12 cellular contexts compared by ENCODE assay signal in genomic region chr3:45640091-45640507, GRCh38. TPM values are rescaled to one million over a fixed set of nuclear protein-coding genes. Genes with fewer than 3 reads are reported as not detected.
DNase-seq lines count a peak whose midpoint lies in the region; ATAC-seq and TF ChIP-seq lines count a peak whose summit lies in the region.
"Had no signal": no experiment of that assay in that cellular context is flagged by ENCODE, and none has a peak within 500 bp of the region (broad histone marks: within the 10 kb centered on the region; RNA-seq: fewer than 3 reads in every experiment).

No MANE protein-coding gene starts in this region.

- 88 to 94% (median 90%) methylated on average over 1 of the region's 1 CpG for WGBS in adrenal gland, 4 donors
- 67 to 97% (median 85%) methylated on average over 1 of the region's 1 CpG for WGBS in spleen, 5 donors

- H3K4me3 ChIP-seq in NB4 (ENCODE audit: low read depth, low read length) (no peak overlapping the region), adrenal gland (no peak overlapping the region), mucosa of stomach (ENCODE audit: low read length) (no peak overlapping the region), spleen (no peak overlapping the region)

- ATAC-seq in HG03439 (IDR thresholded peaks at IDR 0.05; ENCODE audit: unreplicated experiment) (no peak), GM18870 (IDR thresholded peaks at IDR 0.05; ENCODE audit: unreplicated experiment) (no peak)
- ATAC-seq: activated T-cell treated with anti-CD3 and anti-CD28 coated beads, Interleukin-2, amount 50 U/mL, for 4 hours; CD8-positive, alpha-beta T cell had no signal

- H3K4me1 ChIP-seq in adrenal gland (replicated peaks in 1 of 2) (peaks cover 20 to 27% of the 10 kb centered on the region in 2 donors), mucosa of stomach (ENCODE audit: control insufficient read depth, insufficient read depth, low read length) (peaks cover 49% of the 10 kb centered on the region), spleen (peaks cover 0 to 56% (median 33%) of the 10 kb centered on the region in 6 donors)

- H3K36me3 ChIP-seq in adrenal gland (replicated peaks in 1 of 2), result no peaks in the 10 kb centered on the region
- H3K36me3 ChIP-seq in mucosa of stomach (ENCODE audit: control insufficient read depth, insufficient read depth, low read length), result no peaks in the 10 kb centered on the region
- H3K36me3 ChIP-seq in spleen, result peaks cover 0 to 49% (median 15%) of the 10 kb centered on the region in 6 donors

- no peak for TF ChIP-seq POLR2A in NB4 (IDR thresholded peaks at IDR 0.05; ENCODE audit: extremely low read depth, insufficient read length)
- no peak for TF ChIP-seq POLR2A in adrenal gland (IDR thresholded peaks at IDR 0.05)
- no peak for TF ChIP-seq POLR2A in spleen (IDR thresholded peaks at IDR 0.05)

- H3K27ac ChIP-seq in adrenal gland (peak overlapping the region in 3 of 5 donors; percentile 10 to 29 (median 15)), spleen (peak overlapping the region in 4 of 8 donors; percentile 4 to 48 (median 38))

- peak overlapping the region; percentile 33 for H3K9ac ChIP-seq in mucosa of stomach (ENCODE audit: low read length)

- H3K9me3 ChIP-seq in adrenal gland (replicated peaks in 1 of 3) (no peaks in the 10 kb centered on the region), mucosa of stomach (ENCODE audit: control insufficient read depth, low read length) (no peaks in the 10 kb centered on the region), spleen (no peaks in the 10 kb centered on the region)

- TF ChIP-seq CTCF in NB4 (IDR thresholded peaks at IDR 0.05; ENCODE audit: low read depth, low read length) (no peak), adrenal gland (IDR thresholded peaks at IDR 0.05) (no peak), spleen (IDR thresholded peaks at IDR 0.05 in 8 of 11, conservative IDR thresholded peaks at IDR 0.05 in 3 of 11) (no peak)

- DNase-seq in CD1c-positive myeloid dendritic cell (ENCODE audit: extremely low spot score) (peak; percentile 82), NB4 (ENCODE audit: low read depth) (peak; percentile 76), adrenal gland (no peak), pons (ENCODE audit: low spot score) (no peak), spleen (no peak)
- DNase-seq: activated T-cell treated with anti-CD3 and anti-CD28 coated beads, Interleukin-2, amount 50 U/mL, for 4 hours; CD8-positive, alpha-beta T cell; kidney; NCI-H1092 treated with DMSO at 0.1 percent for 48 hours had no signal

- H3K27me3 ChIP-seq in adrenal gland, result no peaks in the 10 kb centered on the region
- no peaks in the 10 kb centered on the region for H3K27me3 ChIP-seq in mucosa of stomach (ENCODE audit: control insufficient read depth, insufficient read depth, low read length)
- no peaks in the 10 kb centered on the region for H3K27me3 ChIP-seq in spleen (replicated peaks in 1 of 7)

- intact Hi-C loops in adrenal gland (cut with DNase I), result loop anchor here in 1 of 2 donors (5.0 kb wide), 1 partner anchor 43 kb away; no protein-coding TSS in a partner anchor
- intact Hi-C loops in spleen (cut with DNase I; ENCODE audit: low total_unique reads), result no loop called here

RNA-seq across cellular contexts. Expression of gene LIMD1, which starts 45.5 kb away (rescaled TPM):
- total RNA-seq in adrenal gland (10 to 100 TPM in 7 of 8 donors, 1 to 10 TPM in 1; 8.1 to 27.2 (median 20.6) TPM), spleen (10 to 100 TPM; 41.5 to 58.5 (median 49.8) TPM)
- polyA plus RNA-seq in adrenal gland (1 to 10 TPM; 2.0 to 8.3 (median 5.6) TPM), spleen (10 to 100 TPM in 1 of 3 donors, 1 to 10 TPM in 2; 5.3 to 15.9 (median 6.5) TPM)

RNA-seq across cellular contexts. Expression of gene SACM1L, which starts 49.1 kb away (rescaled TPM):
- total RNA-seq in adrenal gland (10 to 100 TPM; 25.9 to 56.8 (median 44.8) TPM), spleen (10 to 100 TPM; 55.5 to 93.7 (median 67.5) TPM)
- polyA plus RNA-seq in adrenal gland (10 to 100 TPM; 22.5 to 59.3 (median 28.6) TPM), spleen (10 to 100 TPM; 21.0 to 28.2 (median 27.9) TPM)

Comparison
In these comparisons a context has a peak if more than half of its experiments do, and no peak if none do; other contexts are left out.
1. DNase-seq: peak in CD1c-positive myeloid dendritic cell (single experiment) and NB4 (single experiment); none in adrenal gland (0 of 7), pons (single experiment) and spleen (single experiment).